In genomic region chr11:96222102-96222501, GRCh38 we compare ENCODE assay signal across 14 cellular contexts.
DNase-seq lines count a peak whose midpoint lies in the region; ATAC-seq and TF ChIP-seq lines count a peak whose summit lies in the region.
"Had no signal": no experiment of that assay in that cellular context is flagged by ENCODE, and none has a peak within 500 bp of the region (broad histone marks: within the 10 kb centered on the region; RNA-seq: fewer than 3 reads in every experiment).

No MANE protein-coding gene starts in this region.

- peak overlapping the region; percentile 89 for H3K27ac Mint-ChIP-seq in activated naive CD8-positive, alpha-beta T cell

- no peaks in the 10 kb centered on the region for H3K27me3 Mint-ChIP-seq in activated naive CD8-positive, alpha-beta T cell

- H3K4me1 Mint-ChIP-seq in activated naive CD8-positive, alpha-beta T cell (ENCODE audit: low read depth) = peaks cover 85% of the 10 kb centered on the region

- H3K4me1 ChIP-seq in BLaER1 treated with 17β-estradiol and CSF1 and Interleukin-3, amounts not matched to agents 10 nM and 100 nM = peaks cover 51 to 97% (median 64%) of the 10 kb centered on the region in 10 experiments
- H3K4me1 ChIP-seq in DND-41 (ENCODE audit: insufficient read depth, low read length) (peaks cover 55% of the 10 kb centered on the region), neutrophil (ENCODE audit: control insufficient read depth in 1 of 2, insufficient read depth in 1 of 2, low read depth in 1 of 2, low read length in 1 of 2) (peaks cover 44 to 54% of the 10 kb centered on the region in 2 experiments), MM.1S (ENCODE audit: low read length) (peaks cover 19% of the 10 kb centered on the region)

- H3K4me2 ChIP-seq in BLaER1 treated with 17β-estradiol and CSF1 and Interleukin-3, amounts not matched to agents 10 nM and 100 nM = peak overlapping the region; percentile 71 to 92 (median 83)
- H3K4me2 ChIP-seq in DND-41 (ENCODE audit: insufficient read depth, low read length) = no peak overlapping the region
- H3K4me2 ChIP-seq in MM.1S (ENCODE audit: low read depth, low read length) = no peak overlapping the region

- peak overlapping the region; percentile 73 to 94 (median 88); a peak in 19 of 22 replicates for H3K27ac ChIP-seq in BLaER1 treated with 17β-estradiol and CSF1 and Interleukin-3, amounts not matched to agents 10 nM and 100 nM
- H3K27ac ChIP-seq in DND-41 (ENCODE audit: low read length) = peak overlapping the region; percentile 68
- H3K27ac ChIP-seq in neutrophil = peak overlapping the region; percentile 90
- no peak overlapping the region for H3K27ac ChIP-seq in MM.1S (ENCODE audit: low read length)
- H3K27ac ChIP-seq: adrenal gland, coronary artery, psoas muscle had no signal

- H3K79me2 ChIP-seq in DND-41 (ENCODE audit: insufficient read depth, low read length) (peaks cover 8% of the 10 kb centered on the region), MM.1S (ENCODE audit: low read length) (peaks cover 57% of the 10 kb centered on the region)

- no peaks in the 10 kb centered on the region for H3K9me3 ChIP-seq in BLaER1 treated with 17β-estradiol and CSF1 and Interleukin-3, amounts not matched to agents 10 nM and 100 nM (replicated peaks in 1 of 11)
- H3K9me3 ChIP-seq in DND-41 (ENCODE audit: insufficient read depth, low read length, severe bottlenecking) (no peaks in the 10 kb centered on the region), neutrophil (no peaks in the 10 kb centered on the region), MM.1S (replicated peaks; ENCODE audit: insufficient read depth, low read length) (no peaks in the 10 kb centered on the region)
- H3K9me3 ChIP-seq: adrenal gland, psoas muscle, stomach had no signal

- H3K4me3 ChIP-seq in BLaER1 treated with 17β-estradiol and CSF1 and Interleukin-3, amounts not matched to agents 10 nM and 100 nM = no peak overlapping the region
- H3K4me3 ChIP-seq in DND-41 (ENCODE audit: low read depth in 1 of 2, low read length in 2 of 2) (no peak overlapping the region), neutrophil (ENCODE audit: low read depth in 1 of 2, low read length in 1 of 2) (no peak overlapping the region), MM.1S (ENCODE audit: low read length) (no peak overlapping the region)
- H3K4me3 ChIP-seq: adrenal gland, coronary artery, psoas muscle, stomach had no signal

- H3K9ac ChIP-seq in BLaER1 treated with 17β-estradiol and CSF1 and Interleukin-3, amounts not matched to agents 10 nM and 100 nM = peak overlapping the region in 3 of 11 experiments; percentile 74 to 76 (median 75); a peak in 6 of 22 replicates
- H3K9ac ChIP-seq in DND-41 (ENCODE audit: low read depth, low read length) (no peak overlapping the region), MM.1S (ENCODE audit: low read length) (no peak overlapping the region)

- peaks cover 11% of the 10 kb centered on the region for H3K36me3 Mint-ChIP-seq in activated naive CD8-positive, alpha-beta T cell

- no peaks in the 10 kb centered on the region for H3K27me3 ChIP-seq in BLaER1 treated with 17β-estradiol and CSF1 and Interleukin-3, amounts not matched to agents 10 nM and 100 nM
- H3K27me3 ChIP-seq in DND-41 (ENCODE audit: insufficient read depth, low read length, poor library complexity) (no peaks in the 10 kb centered on the region), neutrophil (no peaks in the 10 kb centered on the region), MM.1S (replicated peaks; ENCODE audit: insufficient read depth, low read length) (no peaks in the 10 kb centered on the region)
- H3K27me3 ChIP-seq: adrenal gland, stomach had no signal

- no peaks in the 10 kb centered on the region for H4K20me1 ChIP-seq in BLaER1 treated with 17β-estradiol and CSF1 and Interleukin-3, amounts not matched to agents 10 nM and 100 nM
- H4K20me1 ChIP-seq in DND-41 (ENCODE audit: insufficient read depth, low read length) = no peaks in the 10 kb centered on the region
- no peaks in the 10 kb centered on the region for H4K20me1 ChIP-seq in MM.1S (ENCODE audit: insufficient read depth, low read length)

- peaks cover 5% of the 10 kb centered on the region; the same call in 1 of the 2 replicates for H3F3A ChIP-seq in MM.1S (ENCODE audit: insufficient read depth, low read length)

- H3K4me3 Mint-ChIP-seq in activated naive CD8-positive, alpha-beta T cell = peak overlapping the region; percentile 14

- ATAC-seq in DND-41 (ENCODE audit: insufficient read depth, low read depth) = no peak
- ATAC-seq: psoas muscle had no signal

- no peak overlapping the region for H2AFZ ChIP-seq in DND-41 (ENCODE audit: low read depth, low read length)
- H2AFZ ChIP-seq in MM.1S (ENCODE audit: low read length) = no peak overlapping the region

- TF ChIP-seq CTCF in DND-41 (IDR thresholded peaks at IDR 0.05; ENCODE audit: borderline replicate concordance, extremely low read depth, low read length, poor library complexity, severe bottlenecking) = no peak
- no peak for TF ChIP-seq CTCF in neutrophil (IDR thresholded peaks at IDR 0.05)
- TF ChIP-seq CTCF in MM.1S (IDR thresholded peaks at IDR 0.05; ENCODE audit: low read length) = no peak

- H3K9me3 Mint-ChIP-seq in activated naive CD8-positive, alpha-beta T cell (ENCODE audit: low read depth) = no peaks in the 10 kb centered on the region

- DNase-seq in DND-41 (no peak), MM.1S (no peak), GF-D8 (lab: John Stamatoyannopoulos, UW) (no peak), NCI-H2081 (lab: John Stamatoyannopoulos, UW) (no peak)
- DNase-seq: activated CD4-positive, alpha-beta T cell treated with anti-CD3 and anti-CD28 coated beads, Interleukin-2, amount 50 U/mL, for 1 hour; adrenal gland; NCI-H146; psoas muscle; stimulated activated CD4-positive, alpha-beta T cell treated with anti-CD3 and anti-CD28 coated beads, Interleukin-4, amount 100 ng/mL, for 1 hour; stomach had no signal

- no peaks in the 10 kb centered on the region for H3K9me2 ChIP-seq in MM.1S (replicated peaks; ENCODE audit: insufficient read depth, low read length)

- peaks cover 0 to 23% (median 0%) of the 10 kb centered on the region in 11 experiments; a peak in 2 of 22 replicates for H3K36me3 ChIP-seq in BLaER1 treated with 17β-estradiol and CSF1 and Interleukin-3, amounts not matched to agents 10 nM and 100 nM
- H3K36me3 ChIP-seq in DND-41 (ENCODE audit: insufficient read depth, low read length) = no peaks in the 10 kb centered on the region
- no peaks in the 10 kb centered on the region for H3K36me3 ChIP-seq in neutrophil
- no peaks in the 10 kb centered on the region for H3K36me3 ChIP-seq in MM.1S (replicated peaks; ENCODE audit: insufficient read depth, low read length)
- H3K36me3 ChIP-seq: adrenal gland, stomach had no signal

Comparison
In these comparisons a context has a peak if more than half of its experiments do, and no peak if none do; other contexts are left out.
1. H3K4me2 ChIP-seq: peak in BLaER1 treated with 17β-estradiol and CSF1 and Interleukin-3, amounts not matched to agents 10 nM and 100 nM (11 of 11); none in DND-41 (single experiment) and MM.1S (single experiment).